In the genomic region with DNA sequence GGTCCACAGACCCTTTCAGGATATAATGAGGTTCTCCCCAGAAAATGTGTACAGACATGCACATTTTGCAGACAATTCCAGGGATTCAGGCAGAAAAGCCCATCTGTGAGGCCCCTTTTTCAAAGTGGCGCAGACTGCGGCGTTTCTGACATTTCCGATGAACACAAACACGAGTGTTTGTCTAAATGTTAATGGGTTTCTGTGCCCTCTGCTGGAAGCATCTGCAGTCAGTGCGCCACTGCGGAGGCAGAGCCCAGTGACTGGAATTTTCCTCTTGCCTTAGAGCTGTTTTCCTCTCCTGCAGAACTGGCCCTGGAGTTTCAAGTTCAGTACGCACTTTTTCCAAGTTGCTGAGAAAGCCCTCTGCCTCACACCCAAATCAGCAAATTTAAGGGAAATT, we compare ENCODE assay signal across 16 cellular contexts. TPM values are rescaled to one million over a fixed set of nuclear protein-coding genes. Genes with fewer than 3 reads are reported as not detected.
DNase-seq lines count a peak whose midpoint lies in the region; ATAC-seq and TF ChIP-seq lines count a peak whose summit lies in the region.
"Had no signal": no experiment of that assay in that cellular context is flagged by ENCODE, and none has a peak within 500 bp of the region (broad histone marks: within the 10 kb centered on the region; RNA-seq: fewer than 3 reads in every experiment).

No MANE protein-coding gene starts in this region.

- POLR2A ChIA-PET in BJ (lab: Charles Lee): interaction anchor here (0.6 kb wide), 1 partner anchor 749 kb away, joined by 3 read pairs; no protein-coding TSS in a partner anchor

- H3K4me3 ChIP-seq in BJ (ENCODE audit: low read depth, low read length): no peak overlapping the region
- H3K4me3 ChIP-seq in neural cell (ENCODE audit: low read length): no peak overlapping the region
- no peak overlapping the region for H3K4me3 ChIP-seq in coronary artery
- H3K4me3 ChIP-seq: HAP-1, K562 had no signal

- peaks cover 5% of the 10 kb centered on the region for H3K36me3 Mint-ChIP-seq in stimulated activated effector memory CD8-positive, alpha-beta T cell treated with anti-CD3 and anti-CD28 coated beads, Interleukin-12 subunit alpha, Interleukin-12 subunit beta, amount 100 ng/mL, for 72 hours
- H3K36me3 Mint-ChIP-seq: stimulated activated memory B cell treated with anti-CD40 and anti-IgM and Interleukin-4, amounts not matched to agents 10 μg/mL and 1 μg/mL and 100 μg/mL, for 72 hours had no signal

- no peak overlapping the region for H2AFZ ChIP-seq in neural cell (ENCODE audit: low read depth, low read length)

- no peak overlapping the region for H3K4me3 Mint-ChIP-seq in stimulated activated effector memory CD8-positive, alpha-beta T cell treated with anti-CD3 and anti-CD28 coated beads, Interleukin-12 subunit alpha, Interleukin-12 subunit beta, amount 100 ng/mL, for 72 hours
- H3K4me3 Mint-ChIP-seq: activated B cell treated with CpG ODN at 0.5 μM for 24 hours; activated T-cell treated with anti-CD3 and anti-CD28 coated beads, Interleukin-2, amount 50 U/mL, for 4 hours; stimulated activated memory B cell treated with anti-CD40 and anti-IgM and Interleukin-4, amounts not matched to agents 10 μg/mL and 1 μg/mL and 100 μg/mL, for 72 hours had no signal

- TF ChIP-seq CTCF in BJ (IDR thresholded peaks at IDR 0.05; ENCODE audit: insufficient read depth, low read depth, low read length) (peak; percentile 32), neural cell (IDR thresholded peaks at IDR 0.05; ENCODE audit: poor library complexity, severe bottlenecking) (peak; percentile 32), coronary artery (IDR thresholded peaks at IDR 0.05) (no peak)

- H3K27me3 ChIP-seq in BJ (ENCODE audit: control insufficient read depth, insufficient read depth, low read length): peaks cover 10% of the 10 kb centered on the region
- no peaks in the 10 kb centered on the region for H3K27me3 ChIP-seq in neural cell (ENCODE audit: insufficient read depth, low read depth, low read length)

- no peak for TF ChIP-seq RAD21 in neural cell (conservative IDR thresholded peaks at IDR 0.05)

- no peaks in the 10 kb centered on the region for H3K36me3 ChIP-seq in BJ (ENCODE audit: control insufficient read depth, insufficient read depth, low read length)
- no peaks in the 10 kb centered on the region for H3K36me3 ChIP-seq in neural cell (ENCODE audit: insufficient read depth, low read length)
- H3K36me3 ChIP-seq: HAP-1 had no signal

- no peak overlapping the region for H3K9ac ChIP-seq in neural cell (ENCODE audit: low read length)

- H4K20me1 ChIP-seq in neural cell (ENCODE audit: insufficient read depth): no peaks in the 10 kb centered on the region

- H3K9me3 ChIP-seq in neural cell (ENCODE audit: low read length): no peaks in the 10 kb centered on the region
- H3K9me3 ChIP-seq: HAP-1 had no signal

- no peaks in the 10 kb centered on the region for H3K79me2 ChIP-seq in neural cell (replicated peaks; ENCODE audit: insufficient read depth, low read length)

- CTCF ChIA-PET in BJ (lab: Yijun Ruan, JAX): interaction anchor here (0.6 to 8.2 kb wide), 6 partner anchors 9 to 699 kb away, joined by 3 to 222 read pairs (median 4); no protein-coding TSS in a partner anchor

- DNase-seq in BJ (ENCODE audit: low read depth): no peak
- peak; percentile 26 for DNase-seq in NCI-H2227 (lab: John Stamatoyannopoulos, UW; ENCODE audit: unreplicated experiment)
- DNase-seq in cerebellar cortex (ENCODE audit: low spot score): peak; percentile 17
- no peak for DNase-seq in coronary artery (ENCODE audit: low spot score)
- no peak for DNase-seq in stimulated activated CD4-positive, alpha-beta T cell treated with anti-CD3 and anti-CD28 coated beads, Interleukin-2, amount 100 ng/mL, for 24 hours
- DNase-seq in HK-2 (ENCODE audit: unreplicated experiment): no peak
- DNase-seq in stimulated activated effector memory CD8-positive, alpha-beta T cell treated with anti-CD3 and anti-CD28 coated beads, Interleukin-12 subunit alpha, Interleukin-12 subunit beta, amount 100 ng/mL, for 72 hours (ENCODE audit: low spot score in 2 of 2): no peak
- DNase-seq: activated B cell treated with CpG ODN at 0.5 μM for 24 hours; activated T-cell treated with anti-CD3 and anti-CD28 coated beads, Interleukin-2, amount 50 U/mL, for 4 hours; Calu3; kidney; NCI-H2107 had no signal

- no peak overlapping the region for H3K27ac Mint-ChIP-seq in stimulated activated effector memory CD8-positive, alpha-beta T cell treated with anti-CD3 and anti-CD28 coated beads, Interleukin-12 subunit alpha, Interleukin-12 subunit beta, amount 100 ng/mL, for 72 hours
- H3K27ac Mint-ChIP-seq: activated B cell treated with CpG ODN at 0.5 μM for 24 hours; stimulated activated memory B cell treated with anti-CD40 and anti-IgM and Interleukin-4, amounts not matched to agents 10 μg/mL and 1 μg/mL and 100 μg/mL, for 72 hours had no signal

- TF ChIP-seq EP300 in neural cell (conservative IDR thresholded peaks at IDR 0.05; ENCODE audit: poor library complexity, severe bottlenecking): no peak

- H3K4me1 Mint-ChIP-seq in stimulated activated effector memory CD8-positive, alpha-beta T cell treated with anti-CD3 and anti-CD28 coated beads, Interleukin-12 subunit alpha, Interleukin-12 subunit beta, amount 100 ng/mL, for 72 hours: no peaks in the 10 kb centered on the region

- no peaks in the 10 kb centered on the region for H3K9me3 Mint-ChIP-seq in stimulated activated effector memory CD8-positive, alpha-beta T cell treated with anti-CD3 and anti-CD28 coated beads, Interleukin-12 subunit alpha, Interleukin-12 subunit beta, amount 100 ng/mL, for 72 hours
- H3K9me3 Mint-ChIP-seq: activated B cell treated with CpG ODN at 0.5 μM for 24 hours; activated T-cell treated with anti-CD3 and anti-CD28 coated beads, Interleukin-2, amount 50 U/mL, for 4 hours; stimulated activated memory B cell treated with anti-CD40 and anti-IgM and Interleukin-4, amounts not matched to agents 10 μg/mL and 1 μg/mL and 100 μg/mL, for 72 hours had no signal

- H3K27ac ChIP-seq in neural cell (ENCODE audit: low read length) (no peak overlapping the region), coronary artery (no peak overlapping the region)

- H3K4me2 ChIP-seq in neural cell (ENCODE audit: low read length): no peak overlapping the region

- no peaks in the 10 kb centered on the region for H3K9me2 ChIP-seq in neural cell (ENCODE audit: insufficient read depth, low read length)

- no peaks in the 10 kb centered on the region for H3F3A ChIP-seq in neural cell (ENCODE audit: insufficient read depth, low read length, poor library complexity, severe bottlenecking)

- ATAC-seq in stimulated activated effector memory CD8-positive, alpha-beta T cell treated with anti-CD3 and anti-CD28 coated beads, Interleukin-12 subunit alpha, Interleukin-12 subunit beta, amount 100 ng/mL, for 72 hours: no peak
- ATAC-seq: activated T-cell treated with anti-CD3 and anti-CD28 coated beads, Interleukin-2, amount 50 U/mL, for 4 hours; K562; stimulated activated memory B cell treated with anti-CD40 and anti-IgM and Interleukin-4, amounts not matched to agents 10 μg/mL and 1 μg/mL and 100 μg/mL, for 72 hours had no signal

TF ChIP-seq in neural cell, 6 proteins besides CTCF, POLR2A, EP300 and RAD21:
- TF ChIP-seq REST (IDR thresholded peaks at IDR 0.05; ENCODE audit: borderline replicate concordance): no peak
- no peak for TF ChIP-seq EZH2 (IDR thresholded peaks at IDR 0.05; ENCODE audit: borderline replicate concordance, insufficient read depth, low read length, poor library complexity, severe bottlenecking)
- no peak for TF ChIP-seq POLR2AphosphoS5 (IDR thresholded peaks at IDR 0.05)
- TF ChIP-seq TAF1 (IDR thresholded peaks at IDR 0.05; ENCODE audit: low read depth): no peak
- peak; percentile 37 for TF ChIP-seq SMC3 (conservative IDR thresholded peaks at IDR 0.05; ENCODE audit: poor library complexity)
- TF ChIP-seq MXI1 (conservative IDR thresholded peaks at IDR 0.05; ENCODE audit: poor library complexity, severe bottlenecking): no peak
TF ChIP-seq in neural cell: peak in this region for 1.

RNA-seq across cellular contexts. Expression of gene ANKRD60, which starts 15.3 kb away (rescaled TPM):
- polyA plus RNA-seq in BJ (2011; rRNA removed): not detected in 2 replicates
- not detected in 2 replicates for polyA minus RNA-seq in BJ (2011; rRNA and poly(A)+ RNA removed)
- not detected in 2 replicates for polyA plus RNA-seq in neural cell
- not detected in 2 replicates for polyA minus RNA-seq in neural cell
- polyA plus RNA-seq: K562 had no signal

Comparison
In these comparisons a context has a peak if more than half of its experiments do, and no peak if none do; other contexts are left out.
1. DNase-seq: peak in NCI-H2227 (single experiment) and cerebellar cortex (single experiment); none in BJ (single experiment), coronary artery (single experiment), stimulated activated CD4-positive, alpha-beta T cell treated with anti-CD3 and anti-CD28 coated beads, Interleukin-2, amount 100 ng/mL, for 24 hours (0 of 2), HK-2 (single experiment) and stimulated activated effector memory CD8-positive, alpha-beta T cell treated with anti-CD3 and anti-CD28 coated beads, Interleukin-12 subunit alpha, Interleukin-12 subunit beta, amount 100 ng/mL, for 72 hours (0 of 2).